Comparison of ENCODE assay signal across 11 cellular contexts in the genomic region with DNA sequence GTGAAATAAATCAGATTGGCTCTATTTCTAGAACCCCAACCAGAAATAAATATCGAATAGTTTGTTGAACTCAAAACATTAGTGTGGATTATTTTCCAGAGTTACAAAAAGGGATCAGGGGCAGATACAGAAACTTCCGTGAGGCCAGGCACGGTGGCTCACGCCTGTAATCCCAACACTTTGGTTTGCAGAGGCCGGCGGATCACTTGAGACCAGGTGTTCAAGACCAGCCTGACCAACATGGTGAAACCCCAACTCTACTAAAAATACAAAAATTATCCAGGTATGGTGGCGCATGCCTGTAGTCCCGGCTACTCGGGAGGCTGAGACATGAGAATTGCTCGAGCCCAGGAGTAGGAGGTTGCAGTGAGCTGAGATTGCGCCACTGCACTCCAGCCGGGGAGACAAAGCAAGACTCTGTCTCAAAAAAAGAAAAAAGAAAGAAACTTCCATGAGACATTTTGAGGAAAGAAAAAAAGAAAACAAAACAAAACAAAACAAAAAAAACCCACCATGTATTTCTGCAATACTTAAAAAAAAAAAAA. TPM values are rescaled to one million over a fixed set of nuclear protein-coding genes. Genes with fewer than 3 reads are reported as not detected.
DNase-seq lines count a peak whose midpoint lies in the region; ATAC-seq and TF ChIP-seq lines count a peak whose summit lies in the region.
"Had no signal": no experiment of that assay in that cellular context is flagged by ENCODE, and none has a peak within 500 bp of the region (broad histone marks: within the 10 kb centered on the region; RNA-seq: fewer than 3 reads in every experiment).

No MANE protein-coding gene starts in this region.

- H3K27ac Mint-ChIP-seq in activated T-helper 17 cell treated with anti-CD3 and anti-CD28 coated beads, Interleukin-2, amount 50 U/mL, for 72 hours = no peak overlapping the region

- H3K79me1 ChIP-seq in mesenchymal stem cell (replicated peaks; ENCODE audit: low read length, poor library complexity, severe bottlenecking) = peaks cover 17% of the 10 kb centered on the region

- H3K27me3 ChIP-seq in left ventricle myocardium inferior (ENCODE audit: low read depth) (no peaks in the 10 kb centered on the region), mesenchymal stem cell (ENCODE audit: control insufficient read depth in 1 of 2, insufficient read depth in 1 of 2, low read length in 2 of 2) (peaks cover 0 to 11% of the 10 kb centered on the region in 2 experiments)

- no peak for ATAC-seq in activated T-helper 17 cell treated with anti-CD3 and anti-CD28 coated beads, Interleukin-2, amount 50 U/mL, for 72 hours (replicated peaks)
- ATAC-seq in HG02938 (IDR thresholded peaks at IDR 0.05; ENCODE audit: unreplicated experiment) = no peak
- ATAC-seq in HG03342 (IDR thresholded peaks at IDR 0.05; ENCODE audit: unreplicated experiment) = no peak

- no peak overlapping the region for H3K18ac ChIP-seq in mesenchymal stem cell (ENCODE audit: low read depth in 1 of 2, low read length in 2 of 2)

- H2AFZ ChIP-seq in mesenchymal stem cell (ENCODE audit: low read depth, low read length) = no peak overlapping the region

- DNase-seq in left ventricle myocardium inferior = no peak
- no peak for DNase-seq in cardiac septum (ENCODE audit: low spot score)
- DNase-seq in mesenchymal stem cell = peak; percentile 22
- DNase-seq in GM03348 (ENCODE audit: low spot score) = no peak
- no peak for DNase-seq in GM10248 (ENCODE audit: extremely low spot score)
- DNase-seq: activated CD4-positive, alpha-beta T cell treated with anti-CD3 and anti-CD28 coated beads for 4 hours; NCI-H446 treated with DMSO at 0.1 percent for 48 hours; Right ventricle myocardium superior had no signal

- H3K27ac ChIP-seq in left ventricle myocardium inferior (replicated peaks) = peak overlapping the region; percentile 85
- no peak overlapping the region for H3K27ac ChIP-seq in mesenchymal stem cell (ENCODE audit: low read length, poor library complexity, severe bottlenecking)

- intact Hi-C loops in left ventricle myocardium inferior (cut with micrococcal nuclease) (no loop called here), cardiac septum (cut with DNase I) (no loop called here)

- H3K4me3 Mint-ChIP-seq in activated T-helper 17 cell treated with anti-CD3 and anti-CD28 coated beads, Interleukin-2, amount 50 U/mL, for 72 hours = peak overlapping the region; percentile 98

- H3K4me3 ChIP-seq in left ventricle myocardium inferior (peak overlapping the region; percentile 89), mesenchymal stem cell (ENCODE audit: insufficient read depth in 1 of 2, low read depth in 1 of 2, low read length in 2 of 2) (peak overlapping the region in 1 of 2 experiments; percentile 90)

- POLR2A ChIA-PET in GM10248 (lab: Yijun Ruan, JAX) = interaction anchor here (0.7 kb wide), 1 partner anchor 196 kb away, joined by 4 read pairs; no protein-coding TSS in a partner anchor

- no peak overlapping the region for H2BK15ac ChIP-seq in mesenchymal stem cell (ENCODE audit: low read depth, poor library complexity, severe bottlenecking)

- H2AK5ac ChIP-seq in mesenchymal stem cell (ENCODE audit: low read length, severe bottlenecking) = no peak overlapping the region

- H2BK12ac ChIP-seq in mesenchymal stem cell (ENCODE audit: low read length in 2 of 2) = no peak overlapping the region

- H3K9ac ChIP-seq in mesenchymal stem cell (ENCODE audit: low read length) = peak overlapping the region; percentile 90

- no peak for TF ChIP-seq CTCF in left ventricle myocardium inferior (IDR thresholded peaks at IDR 0.05; ENCODE audit: borderline replicate concordance)
- no peak for TF ChIP-seq CTCF in GM10248 (IDR thresholded peaks at IDR 0.05; ENCODE audit: control extremely low read depth, extremely low read depth, low read depth, missing control alignments)

- H3K4me2 ChIP-seq in mesenchymal stem cell (ENCODE audit: low read length, poor library complexity, severe bottlenecking) = no peak overlapping the region

- H4K8ac ChIP-seq in mesenchymal stem cell (ENCODE audit: low read length) = no peak overlapping the region

- peaks cover 19% of the 10 kb centered on the region for H3K4me1 Mint-ChIP-seq in activated T-helper 17 cell treated with anti-CD3 and anti-CD28 coated beads, Interleukin-2, amount 50 U/mL, for 72 hours

- no peaks in the 10 kb centered on the region for H3K9me3 Mint-ChIP-seq in activated T-helper 17 cell treated with anti-CD3 and anti-CD28 coated beads, Interleukin-2, amount 50 U/mL, for 72 hours

- H3K4me1 ChIP-seq in left ventricle myocardium inferior (peaks cover 28% of the 10 kb centered on the region), mesenchymal stem cell (ENCODE audit: control insufficient read depth, insufficient read depth, low read depth, low read length) (peaks cover 12% of the 10 kb centered on the region)

- H3K4ac ChIP-seq in mesenchymal stem cell (ENCODE audit: low read depth in 1 of 2, low read length in 2 of 2) = no peak overlapping the region

- H3K14ac ChIP-seq in mesenchymal stem cell (ENCODE audit: low read length in 2 of 2) = no peak overlapping the region

- peaks cover 39% of the 10 kb centered on the region for H3K36me3 ChIP-seq in left ventricle myocardium inferior
- H3K36me3 ChIP-seq in mesenchymal stem cell (ENCODE audit: control insufficient read depth in 1 of 2, insufficient read depth in 2 of 2, low read depth in 1 of 2, low read length in 2 of 2) = peaks cover 6 to 32% of the 10 kb centered on the region in 2 experiments

- H4K91ac ChIP-seq in mesenchymal stem cell (ENCODE audit: low read length) = no peak overlapping the region

- H2BK120ac ChIP-seq in mesenchymal stem cell (ENCODE audit: low read depth, low read length) = no peak overlapping the region

- CTCF ChIA-PET in GM10248 (lab: Yijun Ruan, JAX) = no interaction called here

- peaks cover 65% of the 10 kb centered on the region for H3K36me3 Mint-ChIP-seq in activated T-helper 17 cell treated with anti-CD3 and anti-CD28 coated beads, Interleukin-2, amount 50 U/mL, for 72 hours (ENCODE audit: low read depth)

- 92% methylated on average over 12 of the region's 12 CpGs for WGBS in mesenchymal stem cell

- H3K23ac ChIP-seq in mesenchymal stem cell (ENCODE audit: low read length in 2 of 2) = no peak overlapping the region

- H3K9me3 ChIP-seq in left ventricle myocardium inferior (replicated peaks) (no peaks in the 10 kb centered on the region), mesenchymal stem cell (ENCODE audit: control insufficient read depth, low read length) (no peaks in the 10 kb centered on the region)

- H2BK5ac ChIP-seq in mesenchymal stem cell (ENCODE audit: low read depth, low read length, poor library complexity, severe bottlenecking) = no peak overlapping the region

- H3K27me3 Mint-ChIP-seq in activated T-helper 17 cell treated with anti-CD3 and anti-CD28 coated beads, Interleukin-2, amount 50 U/mL, for 72 hours = no peaks in the 10 kb centered on the region

RNA-seq across cellular contexts. Expression of a gene that starts 2.1 kb away (rescaled TPM):
- total RNA-seq in left ventricle myocardium inferior = 52.3 TPM
- total RNA-seq in cardiac septum = 51.9 TPM
- total RNA-seq in activated T-helper 17 cell treated with anti-CD3 and anti-CD28 coated beads, Interleukin-2, amount 50 U/mL, for 72 hours = 10 to 100 TPM; 30.1 to 33.9 TPM
- 28.4 TPM for polyA plus RNA-seq in mesenchymal stem cell (2013, experiment 1 of 2)
- polyA plus RNA-seq in mesenchymal stem cell (2013, experiment 2 of 2) = 28.2 TPM
